Comparison of ENCODE assay signal across 1 cellular context in genomic region chr9:133564451-133564850, GRCh38.
TF ChIP-seq lines count a peak whose summit lies in the region.

No MANE protein-coding gene starts in this region.

TF ChIP-seq in liver, 16 proteins besides CTCF, POLR2A, EP300 and RAD21:
- TF ChIP-seq, protein P1, sequence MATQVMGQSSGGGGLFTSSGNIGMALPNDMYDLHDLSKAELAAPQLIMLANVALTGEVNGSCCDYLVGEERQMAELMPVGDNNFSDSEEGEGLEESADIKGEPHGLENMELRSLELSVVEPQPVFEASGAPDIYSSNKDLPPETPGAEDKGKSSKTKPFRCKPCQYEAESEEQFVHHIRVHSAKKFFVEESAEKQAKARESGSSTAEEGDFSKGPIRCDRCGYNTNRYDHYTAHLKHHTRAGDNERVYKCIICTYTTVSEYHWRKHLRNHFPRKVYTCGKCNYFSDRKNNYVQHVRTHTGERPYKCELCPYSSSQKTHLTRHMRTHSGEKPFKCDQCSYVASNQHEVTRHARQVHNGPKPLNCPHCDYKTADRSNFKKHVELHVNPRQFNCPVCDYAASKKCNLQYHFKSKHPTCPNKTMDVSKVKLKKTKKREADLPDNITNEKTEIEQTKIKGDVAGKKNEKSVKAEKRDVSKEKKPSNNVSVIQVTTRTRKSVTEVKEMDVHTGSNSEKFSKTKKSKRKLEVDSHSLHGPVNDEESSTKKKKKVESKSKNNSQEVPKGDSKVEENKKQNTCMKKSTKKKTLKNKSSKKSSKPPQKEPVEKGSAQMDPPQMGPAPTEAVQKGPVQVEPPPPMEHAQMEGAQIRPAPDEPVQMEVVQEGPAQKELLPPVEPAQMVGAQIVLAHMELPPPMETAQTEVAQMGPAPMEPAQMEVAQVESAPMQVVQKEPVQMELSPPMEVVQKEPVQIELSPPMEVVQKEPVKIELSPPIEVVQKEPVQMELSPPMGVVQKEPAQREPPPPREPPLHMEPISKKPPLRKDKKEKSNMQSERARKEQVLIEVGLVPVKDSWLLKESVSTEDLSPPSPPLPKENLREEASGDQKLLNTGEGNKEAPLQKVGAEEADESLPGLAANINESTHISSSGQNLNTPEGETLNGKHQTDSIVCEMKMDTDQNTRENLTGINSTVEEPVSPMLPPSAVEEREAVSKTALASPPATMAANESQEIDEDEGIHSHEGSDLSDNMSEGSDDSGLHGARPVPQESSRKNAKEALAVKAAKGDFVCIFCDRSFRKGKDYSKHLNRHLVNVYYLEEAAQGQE (IDR thresholded peaks at IDR 0.05) = no peak
- TF ChIP-seq EGR1 (IDR thresholded peaks at IDR 0.05; ENCODE audit: low read depth in 2 of 2) = no peak
- TF ChIP-seq HNF4A (conservative IDR thresholded peaks at IDR 0.05) = no peak
- no peak for TF ChIP-seq MAX (IDR thresholded peaks at IDR 0.05)
- TF ChIP-seq NR2F2 (IDR thresholded peaks at IDR 0.05) = no peak
- TF ChIP-seq SP1 (IDR thresholded peaks at IDR 0.05) = no peak
- TF ChIP-seq YY1 (IDR thresholded peaks at IDR 0.05) = no peak
- TF ChIP-seq FOXA1 (IDR thresholded peaks at IDR 0.05) = no peak
- no peak for TF ChIP-seq ZBTB33 (IDR thresholded peaks at IDR 0.05)
- no peak for TF ChIP-seq JUND (IDR thresholded peaks at IDR 0.05)
- no peak for TF ChIP-seq HNF4G (IDR thresholded peaks at IDR 0.05)
- TF ChIP-seq TAF1 (conservative IDR thresholded peaks at IDR 0.05) = no peak
- TF ChIP-seq, protein P2, sequence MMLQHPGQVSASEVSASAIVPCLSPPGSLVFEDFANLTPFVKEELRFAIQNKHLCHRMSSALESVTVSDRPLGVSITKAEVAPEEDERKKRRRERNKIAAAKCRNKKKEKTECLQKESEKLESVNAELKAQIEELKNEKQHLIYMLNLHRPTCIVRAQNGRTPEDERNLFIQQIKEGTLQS (IDR thresholded peaks at IDR 0.05) = no peak
- no peak for TF ChIP-seq GABPA (IDR thresholded peaks at IDR 0.05 in 1 of 2, conservative IDR thresholded peaks at IDR 0.05 in 1 of 2)
- TF ChIP-seq FOXA2 (IDR thresholded peaks at IDR 0.05) = no peak
- TF ChIP-seq RXRA (IDR thresholded peaks at IDR 0.05) = no peak
